Comparison of ENCODE assay signal across 1 cellular context in genomic region chr22:22425783-22426624, GRCh38.
TF ChIP-seq lines count a peak whose summit lies in the region.

No MANE protein-coding gene starts in this region.

TF ChIP-seq in HepG2, 621 proteins besides CTCF, POLR2A, EP300 and RAD21 (continued from another document and continues in another):
- no peak for TF ChIP-seq ZNF652 (CRISPR knock-in tag; IDR thresholded peaks at IDR 0.05; ENCODE audit: borderline replicate concordance, low read depth)
- no peak for TF ChIP-seq ZNF879 (CRISPR knock-in tag; IDR thresholded peaks at IDR 0.05)
- TF ChIP-seq ZNF766 (CRISPR knock-in tag; IDR thresholded peaks at IDR 0.05; ENCODE audit: borderline replicate concordance) = 0 out of 2 replicates have a peak, but pooled peaks have one; percentile 40
- TF ChIP-seq MIXL1 (CRISPR knock-in tag; IDR thresholded peaks at IDR 0.05) = no peak
- TF ChIP-seq TEAD3 (CRISPR knock-in tag; optimal IDR thresholded peaks at IDR 0.05; ENCODE audit: borderline replicate concordance) = no peak
- no peak for TF ChIP-seq ZNF3 (CRISPR knock-in tag; IDR thresholded peaks at IDR 0.05)
- TF ChIP-seq SOX13 (IDR thresholded peaks at IDR 0.05) = no peak
- peak in 1 of 2 experiments; percentile 87; a peak in 2 of 4 replicates for TF ChIP-seq SOX13 (CRISPR knock-in tag; conservative IDR thresholded peaks at IDR 0.05 in 1 of 2, IDR thresholded peaks at IDR 0.05 in 1 of 2)
- no peak for TF ChIP-seq PRDM15 (CRISPR knock-in tag; IDR thresholded peaks at IDR 0.05)
- no peak for TF ChIP-seq ZNF746 (CRISPR knock-in tag; IDR thresholded peaks at IDR 0.05)
- TF ChIP-seq HES4 (CRISPR knock-in tag; IDR thresholded peaks at IDR 0.05; ENCODE audit: borderline replicate concordance) = no peak
- 0 out of 2 replicates have a peak, but pooled peaks have one; percentile 18 for TF ChIP-seq SSRP1 (CRISPR knock-in tag; IDR thresholded peaks at IDR 0.05)
- TF ChIP-seq ZMAT5 (CRISPR knock-in tag; IDR thresholded peaks at IDR 0.05; ENCODE audit: borderline replicate concordance, low read depth) = no peak
- TF ChIP-seq ZBTB3 (CRISPR knock-in tag; IDR thresholded peaks at IDR 0.05; ENCODE audit: borderline replicate concordance, low read depth) = no peak
- TF ChIP-seq POLR2G (IDR thresholded peaks at IDR 0.05; ENCODE audit: low read depth, low read length) = no peak
- TF ChIP-seq NR0B2 (CRISPR knock-in tag; IDR thresholded peaks at IDR 0.05) = no peak
- TF ChIP-seq ZKSCAN1 (IDR thresholded peaks at IDR 0.05; ENCODE audit: low read length) = no peak
- no peak for TF ChIP-seq ZNF260 (CRISPR knock-in tag; IDR thresholded peaks at IDR 0.05; ENCODE audit: borderline replicate concordance, low read depth)
- no peak for TF ChIP-seq MXD4 (CRISPR knock-in tag; IDR thresholded peaks at IDR 0.05)
- TF ChIP-seq ZNF235 (CRISPR knock-in tag; IDR thresholded peaks at IDR 0.05; ENCODE audit: borderline replicate concordance) = no peak
- no peak for TF ChIP-seq ETV6 (CRISPR knock-in tag; conservative IDR thresholded peaks at IDR 0.05)
- no peak for TF ChIP-seq NFE2 (CRISPR knock-in tag; IDR thresholded peaks at IDR 0.05)
- no peak for TF ChIP-seq ZNF850 (CRISPR knock-in tag; conservative IDR thresholded peaks at IDR 0.05)
- TF ChIP-seq ZNF713 (CRISPR knock-in tag; IDR thresholded peaks at IDR 0.05) = no peak
- no peak for TF ChIP-seq HNRNPLL (IDR thresholded peaks at IDR 0.05; ENCODE audit: low read depth, low read length, poor library complexity, severe bottlenecking)
- no peak for TF ChIP-seq MAFG (CRISPR knock-in tag; IDR thresholded peaks at IDR 0.05)
- TF ChIP-seq RELA (CRISPR knock-in tag; IDR thresholded peaks at IDR 0.05) = no peak
- no peak for TF ChIP-seq AHR (CRISPR knock-in tag; IDR thresholded peaks at IDR 0.05)
- TF ChIP-seq ZNF556 (CRISPR knock-in tag; IDR thresholded peaks at IDR 0.05; ENCODE audit: borderline replicate concordance) = no peak; the same call in 1 of the 2 replicates
- no peak for TF ChIP-seq TGIF2 (CRISPR knock-in tag; IDR thresholded peaks at IDR 0.05)
- TF ChIP-seq ATF5 (CRISPR knock-in tag; IDR thresholded peaks at IDR 0.05; ENCODE audit: low read depth) = no peak
- TF ChIP-seq ZFP36L1 (CRISPR knock-in tag; IDR thresholded peaks at IDR 0.05) = no peak
- TF ChIP-seq NKX3-1 (CRISPR knock-in tag; IDR thresholded peaks at IDR 0.05) = 0 out of 2 replicates have a peak, but pooled peaks have one; percentile 29
- TF ChIP-seq ARNTL (CRISPR knock-in tag; IDR thresholded peaks at IDR 0.05) = no peak
- TF ChIP-seq ZNF660 (CRISPR knock-in tag; IDR thresholded peaks at IDR 0.05; ENCODE audit: borderline replicate concordance, low read depth) = no peak
- TF ChIP-seq MIER2 (CRISPR knock-in tag; IDR thresholded peaks at IDR 0.05) = 0 out of 2 replicates have a peak, but pooled peaks have one; percentile 27
- TF ChIP-seq ZNF574 (CRISPR knock-in tag; IDR thresholded peaks at IDR 0.05) = no peak; the same call in 1 of the 2 replicates
- TF ChIP-seq KDM1A (CRISPR knock-in tag; IDR thresholded peaks at IDR 0.05) = no peak
- no peak for TF ChIP-seq MLXIP (CRISPR knock-in tag; IDR thresholded peaks at IDR 0.05; ENCODE audit: borderline replicate concordance)
- TF ChIP-seq SRSF4 (IDR thresholded peaks at IDR 0.05; ENCODE audit: low read depth, low read length, poor library complexity, severe bottlenecking) = no peak
- peak in 1 of 2 experiments; percentile 62; a peak in 1 of 4 replicates for TF ChIP-seq NR2F1 (CRISPR knock-in tag; IDR thresholded peaks at IDR 0.05)
- no peak for TF ChIP-seq SMAD1 (CRISPR knock-in tag; IDR thresholded peaks at IDR 0.05; ENCODE audit: borderline replicate concordance, low read depth)
- TF ChIP-seq TOPORS (CRISPR knock-in tag; IDR thresholded peaks at IDR 0.05) = no peak
- no peak for TF ChIP-seq ZNF580 (CRISPR knock-in tag; IDR thresholded peaks at IDR 0.05; ENCODE audit: borderline replicate concordance, low read depth)
- no peak for TF ChIP-seq STAG1 (CRISPR knock-in tag; IDR thresholded peaks at IDR 0.05)
- no peak for TF ChIP-seq FOXC1 (CRISPR knock-in tag; IDR thresholded peaks at IDR 0.05; ENCODE audit: borderline replicate concordance)
- no peak for TF ChIP-seq ZBTB42 (CRISPR knock-in tag; IDR thresholded peaks at IDR 0.05)
- TF ChIP-seq TP53 (CRISPR knock-in tag; conservative IDR thresholded peaks at IDR 0.05) = no peak
- no peak for TF ChIP-seq ZNF44 (CRISPR knock-in tag; IDR thresholded peaks at IDR 0.05)
- TF ChIP-seq TBX2 (CRISPR knock-in tag; IDR thresholded peaks at IDR 0.05; ENCODE audit: borderline replicate concordance) = peak; percentile 42; the same call in 1 of the 2 replicates
- no peak for TF ChIP-seq ZNF160 (CRISPR knock-in tag; IDR thresholded peaks at IDR 0.05)
- no peak for TF ChIP-seq BATF2 (CRISPR knock-in tag; IDR thresholded peaks at IDR 0.05)
- TF ChIP-seq ZNF563 (CRISPR knock-in tag; IDR thresholded peaks at IDR 0.05) = no peak
- no peak for TF ChIP-seq CENPX (CRISPR knock-in tag; IDR thresholded peaks at IDR 0.05)
- TF ChIP-seq MAFF (IDR thresholded peaks at IDR 0.05; ENCODE audit: low read depth, low read length) = no peak
- no peak for TF ChIP-seq SMC3 (IDR thresholded peaks at IDR 0.05; ENCODE audit: low read length)
- no peak; the same call in 1 of the 2 replicates for TF ChIP-seq ZNF710 (CRISPR knock-in tag; IDR thresholded peaks at IDR 0.05; ENCODE audit: borderline replicate concordance)
- no peak for TF ChIP-seq SMARCE1 (IDR thresholded peaks at IDR 0.05; ENCODE audit: borderline replicate concordance)
- TF ChIP-seq DNMT1 (CRISPR knock-in tag; IDR thresholded peaks at IDR 0.05) = no peak
- TF ChIP-seq CCAR2 (optimal IDR thresholded peaks at IDR 0.05; ENCODE audit: low read depth, low read length) = no peak
- TF ChIP-seq ZNF883 (CRISPR knock-in tag; IDR thresholded peaks at IDR 0.05; ENCODE audit: not compliant biosample characterization) = no peak
- TF ChIP-seq ATRX (CRISPR knock-in tag; IDR thresholded peaks at IDR 0.05; ENCODE audit: borderline replicate concordance) = no peak
- TF ChIP-seq NFRKB (IDR thresholded peaks at IDR 0.05) = no peak
- TF ChIP-seq ZFP82 (CRISPR knock-in tag; IDR thresholded peaks at IDR 0.05; ENCODE audit: borderline replicate concordance) = no peak
- no peak for TF ChIP-seq ZSCAN31 (CRISPR knock-in tag; IDR thresholded peaks at IDR 0.05; ENCODE audit: low read depth)
- TF ChIP-seq KLF12 (CRISPR knock-in tag; IDR thresholded peaks at IDR 0.05; ENCODE audit: borderline replicate concordance) = 0 out of 2 replicates have a peak, but pooled peaks have one; percentile 61
